Comparison of ENCODE assay signal across 13 cellular contexts in the genomic region with DNA sequence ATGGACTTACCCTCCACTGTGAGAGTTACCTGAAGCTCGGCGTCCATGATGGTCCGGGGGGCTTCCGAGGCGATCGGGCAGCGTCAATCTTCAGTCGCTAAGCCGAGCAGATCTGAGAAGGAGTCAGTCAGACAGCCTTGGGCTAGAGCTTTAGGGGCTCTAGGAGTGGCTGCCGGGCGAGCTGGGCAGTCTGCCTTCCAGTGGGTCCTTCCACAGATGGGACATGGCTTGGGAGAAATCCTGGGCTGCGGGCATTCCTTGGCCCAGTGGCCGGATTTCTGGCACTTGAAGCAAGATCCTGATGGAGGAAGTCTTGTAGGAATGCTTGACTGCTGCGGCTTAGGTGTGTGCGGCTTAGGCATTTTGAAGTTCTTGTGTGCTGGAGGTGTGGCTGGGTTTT. TPM values are rescaled to one million over a fixed set of nuclear protein-coding genes. Genes with fewer than 3 reads are reported as not detected.
DNase-seq lines count a peak whose midpoint lies in the region; ATAC-seq and TF ChIP-seq lines count a peak whose summit lies in the region.
"Not testable (repeated sequence)": the region's sequence is repeated elsewhere in the genome, so short reads cannot be mapped to it uniquely, and the experiment has no call there.
"Had no signal": no experiment of that assay in that cellular context is flagged by ENCODE, and none has a peak within 500 bp of the region (broad histone marks: within the 10 kb centered on the region; RNA-seq: fewer than 3 reads in every experiment).

No MANE protein-coding gene starts in this region.

- H3K27ac ChIP-seq in RWPE2 (ENCODE audit: poor library complexity, severe bottlenecking); endodermal cell (ENCODE audit: low read depth, low read length); mesendoderm (ENCODE audit: low read depth, low read length); trophoblast cell (ENCODE audit: low read depth, low read length): not testable (repeated sequence)

- not testable (repeated sequence) for H2AFZ ChIP-seq in trophoblast cell (ENCODE audit: insufficient read depth, low read length, poor library complexity)

- not testable (repeated sequence) for TF ChIP-seq CTCF in RWPE2 (IDR thresholded peaks at IDR 0.05; ENCODE audit: poor library complexity, severe bottlenecking); endodermal cell (conservative IDR thresholded peaks at IDR 0.05)

- peak overlapping the region; percentile 77 for H3K18ac ChIP-seq in mesendoderm (ENCODE audit: low read length)
- not testable (repeated sequence) for H3K18ac ChIP-seq in trophoblast cell (ENCODE audit: low read length)

- peak overlapping the region; percentile 9 for H3K14ac ChIP-seq in trophoblast cell (ENCODE audit: low read length)

- H3K4me3 Mint-ChIP-seq in endodermal cell, result not testable (repeated sequence)

- 91 to 95% methylated on average over 4 to 15 of the region's 15 CpGs for WGBS in endodermal cell (ENCODE audit: insufficient coverage in 1 of 2, insufficient read length in 1 of 2), 2 experiments
- no CpG with 5 or more reads among the region's 15 CpGs for WGBS in mesendoderm (ENCODE audit: extremely low coverage, insufficient coverage, low lambda C conversion rate)
- no CpG with 5 or more reads among the region's 15 CpGs for WGBS in trophoblast cell (ENCODE audit: extremely low coverage, insufficient coverage, insufficient read length)

- H3K27me3 ChIP-seq in RWPE2 (ENCODE audit: insufficient read depth, poor library complexity, severe bottlenecking); endodermal cell (ENCODE audit: control insufficient read depth, insufficient read depth, low read length, poor library complexity, severe bottlenecking); mesendoderm (ENCODE audit: insufficient read depth, low read length, poor library complexity); trophoblast cell (ENCODE audit: insufficient read depth, low read length): not testable (repeated sequence)

- H3K36me3 Mint-ChIP-seq in endodermal cell (ENCODE audit: low read depth), result not testable (repeated sequence)

- not testable (repeated sequence) for H4K8ac ChIP-seq in mesendoderm (ENCODE audit: low read depth, low read length); trophoblast cell (ENCODE audit: low read depth, low read length)

- H2BK15ac ChIP-seq in mesendoderm (replicated peaks; ENCODE audit: low read depth), result not testable (repeated sequence)

- peak overlapping the region; percentile 88 for H2BK120ac ChIP-seq in mesendoderm (ENCODE audit: low read depth, low read length)
- H2BK120ac ChIP-seq in trophoblast cell (ENCODE audit: insufficient read depth, low read length, poor library complexity), result not testable (repeated sequence)

- H3K23ac ChIP-seq in mesendoderm (ENCODE audit: low read length); trophoblast cell (ENCODE audit: low read length): not testable (repeated sequence)

- not testable (repeated sequence) for H4K12ac ChIP-seq in trophoblast cell (ENCODE audit: low read depth, low read length)

- H3K27ac Mint-ChIP-seq in endodermal cell, result not testable (repeated sequence)

- H3K4me1 ChIP-seq in RWPE2 (ENCODE audit: insufficient read depth, poor library complexity, severe bottlenecking) (peaks cover 26% of the 10 kb centered on the region), endodermal cell (ENCODE audit: control insufficient read depth, insufficient read depth, low read length) (peaks cover 11% of the 10 kb centered on the region), mesendoderm (ENCODE audit: control insufficient read depth, low read depth, low read length) (peaks cover 22% of the 10 kb centered on the region), trophoblast cell (ENCODE audit: control insufficient read depth in 1 of 2, insufficient read depth in 2 of 2, low read length in 2 of 2) (peaks cover 23 to 25% of the 10 kb centered on the region in 2 experiments)

- H3K9ac ChIP-seq in endodermal cell (ENCODE audit: extremely low read depth, low read length, poor library complexity, severe bottlenecking); mesendoderm (ENCODE audit: low read length); trophoblast cell (ENCODE audit: low read length): not testable (repeated sequence)

- not testable (repeated sequence) for H4K5ac ChIP-seq in mesendoderm (ENCODE audit: low read length)

- H3K27me3 Mint-ChIP-seq in endodermal cell (ENCODE audit: insufficient read depth), result not testable (repeated sequence)

- H3K4me3 ChIP-seq in RWPE2 (ENCODE audit: severe bottlenecking); mesendoderm (ENCODE audit: low read length); trophoblast cell (ENCODE audit: low read depth, low read length): not testable (repeated sequence)
- peak overlapping the region; percentile 71 for H3K4me3 ChIP-seq in endodermal cell (ENCODE audit: low read length)

- H3K4me1 Mint-ChIP-seq in endodermal cell, result peaks cover 25% of the 10 kb centered on the region

- H3K9me3 Mint-ChIP-seq in endodermal cell, result peaks cover 17% of the 10 kb centered on the region

- H3K79me1 ChIP-seq in mesendoderm (ENCODE audit: low read length), result not testable (repeated sequence)
- peaks cover 21% of the 10 kb centered on the region for H3K79me1 ChIP-seq in trophoblast cell (ENCODE audit: low read length)

- H3K9me3 ChIP-seq in RWPE2 (ENCODE audit: severe bottlenecking); endodermal cell (ENCODE audit: control insufficient read depth, low read length); trophoblast cell (ENCODE audit: insufficient read depth, low read depth, low read length): not testable (repeated sequence)

- H3K4ac ChIP-seq in mesendoderm (ENCODE audit: low read depth, low read length), result peak overlapping the region; percentile 88
- not testable (repeated sequence) for H3K4ac ChIP-seq in trophoblast cell (ENCODE audit: low read depth, low read length)

- H2AK5ac ChIP-seq in mesendoderm (ENCODE audit: low read length); trophoblast cell (ENCODE audit: low read length): not testable (repeated sequence)

- H3K36me3 ChIP-seq in RWPE2 (ENCODE audit: low read depth); endodermal cell (ENCODE audit: control insufficient read depth, insufficient read depth, low read length); mesendoderm (ENCODE audit: control insufficient read depth, insufficient read depth, low read length); trophoblast cell (ENCODE audit: control insufficient read depth in 1 of 2, insufficient read depth in 2 of 2, low read length in 2 of 2): not testable (repeated sequence)

- not testable (repeated sequence) for H3K4me2 ChIP-seq in mesendoderm (ENCODE audit: low read length); trophoblast cell (ENCODE audit: low read length)

- H3K79me2 ChIP-seq in mesendoderm (ENCODE audit: control insufficient read depth, insufficient read depth, low read length); trophoblast cell (ENCODE audit: control insufficient read depth, insufficient read depth, low read length, poor library complexity): not testable (repeated sequence)

- peak overlapping the region; percentile 73 for H3K56ac ChIP-seq in mesendoderm (ENCODE audit: low read length)

- H4K91ac ChIP-seq in trophoblast cell (ENCODE audit: low read depth, low read length), result peak overlapping the region; percentile 50

- H2BK5ac ChIP-seq in mesendoderm (ENCODE audit: low read length); trophoblast cell (ENCODE audit: low read depth, low read length, poor library complexity): not testable (repeated sequence)

- DNase-seq in RWPE2 (ENCODE audit: low spot score) (peak; percentile 55), endodermal cell (peak; percentile 41), trophoblast cell (peak; percentile 33 to 61)
- DNase-seq in mesendoderm, result not testable (repeated sequence)

- not testable (repeated sequence) for H2BK12ac ChIP-seq in trophoblast cell (ENCODE audit: low read length)

- ATAC-seq in RWPE2 (ENCODE audit: low read depth), result not testable (repeated sequence)

RNA-seq across cellular contexts. Expression of a gene that starts 5.7 kb away (rescaled TPM):
- total RNA-seq in endodermal cell, result 10 to 100 TPM in 1 of 2 donors, 1 to 10 TPM in 1; 5.5 to 18.5 TPM
- polyA plus RNA-seq in endodermal cell (2013, experiment 1 of 2), result 2.4 TPM
- 4.3 TPM for polyA plus RNA-seq in endodermal cell (2013, experiment 2 of 2)
- polyA plus RNA-seq in mesendoderm (2013, experiment 1 of 2), result 12.3 TPM
- 13.1 TPM for polyA plus RNA-seq in mesendoderm (2013, experiment 2 of 2)
- polyA plus RNA-seq in trophoblast cell (2013), result 5.5 and 5.7 TPM in 2 replicates
- total RNA-seq: A673; CD4-positive, alpha-beta memory T cell; CD4-positive, CD25-positive, alpha-beta regulatory T cell; CD8-positive, alpha-beta memory T cell; Daoy; G401 had no signal
- polyA plus RNA-seq: AG04450; CD14-positive monocyte; CD4-positive, alpha-beta memory T cell; CD4-positive, CD25-positive, alpha-beta regulatory T cell; CD8-positive, alpha-beta memory T cell had no signal

RNA-seq across cellular contexts. Expression of a gene that starts 14.9 kb away (rescaled TPM):
- total RNA-seq in endodermal cell, result not detected
- not detected for polyA plus RNA-seq in endodermal cell (2013, experiment 1 of 2)
- polyA plus RNA-seq in endodermal cell (2013, experiment 2 of 2), result not detected
- not detected for polyA plus RNA-seq in mesendoderm (2013, experiment 1 of 2)
- not detected for polyA plus RNA-seq in mesendoderm (2013, experiment 2 of 2)
- polyA plus RNA-seq in trophoblast cell (2013), result not detected in 2 replicates
- total RNA-seq: A673; CD4-positive, alpha-beta memory T cell; CD4-positive, CD25-positive, alpha-beta regulatory T cell; CD8-positive, alpha-beta memory T cell; Daoy; G401; GM12878 had no signal
- polyA plus RNA-seq: AG04450; CD14-positive monocyte; CD4-positive, alpha-beta memory T cell; CD4-positive, CD25-positive, alpha-beta regulatory T cell; CD8-positive, alpha-beta memory T cell; GM12878 had no signal
